ENCODE assay signal across 8 cellular contexts in the genomic region with DNA sequence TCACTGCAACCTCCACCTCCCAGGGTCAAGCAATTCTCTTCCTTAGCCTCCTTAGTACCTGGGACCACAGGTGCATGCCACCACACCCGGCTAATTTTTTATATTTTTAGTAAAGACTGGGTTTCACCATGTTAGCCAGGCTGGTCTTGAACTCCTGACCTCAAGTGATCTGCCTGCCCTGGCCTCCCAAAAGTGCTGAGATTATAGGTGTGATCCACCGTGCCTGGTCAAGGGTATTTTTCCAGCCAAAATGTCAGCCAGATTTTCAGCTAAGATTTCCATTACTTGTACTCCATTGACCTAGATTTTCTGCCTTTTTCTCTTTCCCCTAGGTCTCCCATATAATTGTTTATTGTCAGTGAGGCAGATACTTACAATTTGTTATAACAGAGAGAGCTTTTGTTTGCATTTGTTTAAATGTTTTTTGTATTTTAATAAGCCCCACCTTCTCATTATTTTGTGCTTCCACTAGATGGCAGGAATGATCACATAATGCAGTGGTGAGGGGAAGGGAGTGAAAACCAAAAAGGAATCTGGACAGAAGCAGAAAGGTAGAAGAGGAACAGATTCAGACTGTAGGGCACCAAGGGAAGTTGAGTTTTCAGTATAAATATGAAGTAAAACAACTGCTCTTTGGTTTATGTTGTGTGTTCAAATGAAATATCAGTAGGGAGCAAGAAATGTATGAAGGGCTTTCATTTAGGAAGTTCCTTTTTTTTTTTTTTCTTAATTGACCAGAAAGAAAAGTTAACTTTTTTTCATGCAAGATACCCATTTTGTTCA. TPM values are rescaled to one million over a fixed set of nuclear protein-coding genes. Genes with fewer than 3 reads are reported as not detected.
A peak's percentile ranks its signal among the peaks of the same experiment; 100 is the strongest.
DNase-seq lines count a peak whose midpoint lies in the region; ATAC-seq and TF ChIP-seq lines count a peak whose summit lies in the region.

No MANE protein-coding gene starts in this region.

- no peaks in the 10 kb centered on the region for H3K27me3 Mint-ChIP-seq in WTC11 (ENCODE audit: low read depth)
- no peaks in the 10 kb centered on the region for H3K27me3 Mint-ChIP-seq in glutamatergic neuron (ENCODE audit: unreplicated experiment)

- H3K4me1 ChIP-seq in sigmoid colon, result no peaks in the 10 kb centered on the region

- DNase-seq in AG09319 (ENCODE audit: extremely low read depth, low read depth) (no peak), NCI-H1105 (lab: John Stamatoyannopoulos, UW) (peak; percentile 15), WTC11 (ENCODE audit: low spot score) (no peak), glutamatergic neuron (no peak), sigmoid colon (no peak)

- H3K9me3 ChIP-seq in sigmoid colon, result no peaks in the 10 kb centered on the region

- H3K27me3 ChIP-seq in sigmoid colon, result no peaks in the 10 kb centered on the region

- POLR2A ChIA-PET in WTC11 (lab: Charles Lee), result no interaction called here

- intact Hi-C loops in sigmoid colon (cut with DNase I), result loop anchor here (5.0 kb wide), 1 partner anchor 201 kb away; no protein-coding TSS in a partner anchor

- TF ChIP-seq CTCF in AG09319 (IDR thresholded peaks at IDR 0.05; ENCODE audit: low read depth, low read length) (peak; percentile 65), GM12874 (IDR thresholded peaks at IDR 0.05; ENCODE audit: insufficient read depth, low read depth, low read length) (peak; percentile 36; the same call in 1 of the 2 replicates), WTC11 (IDR thresholded peaks at IDR 0.05) (no peak), glutamatergic neuron (IDR thresholded peaks at IDR 0.05; ENCODE audit: partially characterized antibody, unreplicated experiment) (peak; percentile 56), sigmoid colon (IDR thresholded peaks at IDR 0.05) (peak in 3 of 4 experiments; percentile 26 to 49 (median 42))

- no peak overlapping the region for H3K27ac Mint-ChIP-seq in WTC11
- no peak overlapping the region for H3K27ac Mint-ChIP-seq in glutamatergic neuron (ENCODE audit: unreplicated experiment)

- H3K4me3 Mint-ChIP-seq in WTC11 (no peak overlapping the region), glutamatergic neuron (ENCODE audit: unreplicated experiment) (no peak overlapping the region)

- ATAC-seq in WTC11, result peak; percentile 73
- ATAC-seq in HG03045 (IDR thresholded peaks at IDR 0.05; ENCODE audit: unreplicated experiment), result no peak
- ATAC-seq in GM19324 (IDR thresholded peaks at IDR 0.05; ENCODE audit: low FRiP score, unreplicated experiment), result no peak

- H3K4me1 Mint-ChIP-seq in WTC11 (no peaks in the 10 kb centered on the region), glutamatergic neuron (ENCODE audit: low read depth, unreplicated experiment) (no peaks in the 10 kb centered on the region)

- CTCF ChIA-PET in WTC11 (lab: Charles Lee), result interaction anchor here (0.6 to 2.3 kb wide), 16 partner anchors 10 to 525 kb away, joined by 3 to 15 read pairs (median 4); a partner anchor contains a TSS

- peaks cover 5% of the 10 kb centered on the region for H3K9me3 Mint-ChIP-seq in WTC11
- no peaks in the 10 kb centered on the region for H3K9me3 Mint-ChIP-seq in glutamatergic neuron (ENCODE audit: unreplicated experiment)

- TF ChIP-seq EP300 in sigmoid colon (IDR thresholded peaks at IDR 0.05), result no peak

- H3K27ac ChIP-seq in sigmoid colon, result no peak overlapping the region

- peaks cover 0 to 64% (median 10%) of the 10 kb centered on the region in 4 donors for H3K36me3 ChIP-seq in sigmoid colon

- TF ChIP-seq POLR2A in sigmoid colon (IDR thresholded peaks at IDR 0.05), result no peak

- H3K36me3 Mint-ChIP-seq in WTC11, result peaks cover 63% of the 10 kb centered on the region
- no peaks in the 10 kb centered on the region for H3K36me3 Mint-ChIP-seq in glutamatergic neuron (ENCODE audit: unreplicated experiment)

- no peak overlapping the region for H3K4me3 ChIP-seq in sigmoid colon

- WGBS in sigmoid colon, 2 donors, result 62 to 81% methylated on average over 2 of the region's 2 CpGs

TF ChIP-seq in WTC11, 78 proteins besides CTCF, POLR2A, EP300 and RAD21:
- TF ChIP-seq ATF1 (CRISPR knock-in tag; IDR thresholded peaks at IDR 0.05) (no peak), JAZF1 (CRISPR knock-in tag; IDR thresholded peaks at IDR 0.05) (no peak), ZNF416 (CRISPR knock-in tag; IDR thresholded peaks at IDR 0.05) (no peak)

RNA-seq across cellular contexts. Expression of a gene that starts 29.7 kb away (rescaled TPM):
- 43.2 to 44.7 TPM (median 43.7 TPM) in 3 replicates for total RNA-seq in WTC11 (2021)
- total RNA-seq in glutamatergic neuron (ENCODE audit: unreplicated experiment), result 15.8 TPM
- total RNA-seq in sigmoid colon, result 10 to 100 TPM; 11.9 to 33.7 (median 22.0) TPM
- polyA plus RNA-seq in sigmoid colon, result 10 to 100 TPM; 18.0 to 19.4 (median 18.0) TPM

RNA-seq across cellular contexts. Expression of a gene that starts 53.0 kb away (rescaled TPM):
- total RNA-seq in WTC11 (2021) (65.5 to 69.0 TPM (median 67.0 TPM) in 3 replicates), glutamatergic neuron (ENCODE audit: unreplicated experiment) (56.1 TPM), sigmoid colon (10 to 100 TPM; 41.0 to 59.9 (median 47.9) TPM)
- 100 to 1,000 TPM in 1 of 3 donors, 10 to 100 TPM in 2; 77.7 to 100 (median 86.5) TPM for polyA plus RNA-seq in sigmoid colon
